28 cellular contexts compared by ENCODE assay signal in the genomic region with DNA sequence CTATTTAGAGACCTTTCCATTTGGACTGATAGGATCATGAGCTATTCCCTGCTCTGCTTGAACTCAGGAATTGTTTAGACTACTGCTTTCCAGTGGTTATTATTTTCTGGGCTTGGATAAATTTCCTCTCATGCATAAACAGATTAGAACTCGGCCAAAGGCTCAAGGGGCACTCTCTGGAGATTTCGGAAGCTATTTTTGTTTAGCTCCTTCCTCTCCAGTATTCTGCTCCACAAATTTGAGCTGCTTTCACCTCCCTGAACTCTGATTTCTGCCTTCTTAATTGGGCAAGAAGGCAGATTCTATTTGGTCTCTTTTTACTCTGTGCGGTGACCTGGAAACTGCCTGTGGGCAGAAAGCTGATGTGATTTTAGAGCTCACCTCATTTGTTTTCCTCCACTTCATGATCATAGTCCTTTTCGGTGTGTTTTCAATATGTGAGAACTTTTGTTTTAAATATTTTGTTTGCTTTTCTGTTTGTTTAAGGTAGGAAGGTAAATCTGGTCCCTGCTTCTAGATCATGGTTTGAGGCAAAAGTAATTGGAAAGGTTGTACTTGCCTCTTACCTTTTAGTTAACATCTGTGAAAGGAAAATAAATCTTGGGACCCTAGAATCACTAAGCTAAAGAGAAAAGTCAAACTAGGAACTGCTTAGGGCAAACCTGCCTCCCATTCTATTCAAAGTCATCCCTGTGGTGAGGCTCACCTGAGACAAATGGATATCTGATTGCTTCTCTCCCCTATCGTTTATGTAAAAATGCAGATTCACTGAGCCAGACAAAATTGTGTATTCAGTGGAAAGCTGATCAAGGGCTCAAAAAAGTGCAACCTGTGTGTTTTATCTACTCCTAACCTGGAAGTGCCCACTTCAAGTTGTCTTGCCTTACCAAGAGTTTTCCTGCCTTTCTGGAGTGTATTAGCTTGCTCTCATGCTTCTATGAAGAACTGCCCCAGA.
"Had no signal": no experiment of that assay in that cellular context is flagged by ENCODE, and none has a peak within 500 bp of the region (broad histone marks: within the 10 kb centered on the region; RNA-seq: fewer than 3 reads in every experiment).

No MANE protein-coding gene starts in this region.

- H3K4me3 ChIP-seq: adrenal gland, ascending aorta, pancreas, thoracic aorta, upper lobe of left lung had no signal

- H3K4me1 Mint-ChIP-seq: natural killer cell, T-cell had no signal

- H3K27me3 Mint-ChIP-seq: activated naive CD8-positive, alpha-beta T cell; activated T-cell treated with anti-CD3 and anti-CD28 coated beads, Interleukin-2, amount 50 U/mL, for 24 hours; T-cell had no signal

- H3K36me3 ChIP-seq: adrenal gland, ascending aorta, brain microvascular endothelial cell, pancreas, thoracic aorta, upper lobe of left lung, WERI-Rb-1 had no signal

- H3K9me3 ChIP-seq: adrenal gland, ascending aorta, pancreas, thoracic aorta, upper lobe of left lung had no signal

- H3K27me3 ChIP-seq: adrenal gland, ascending aorta, brain microvascular endothelial cell, foreskin keratinocyte, pancreas, upper lobe of left lung had no signal

- H3K4me3 Mint-ChIP-seq: activated naive CD8-positive, alpha-beta T cell; activated T-cell treated with anti-CD3 and anti-CD28 coated beads, Interleukin-2, amount 50 U/mL, for 24 hours; natural killer cell; T-cell; T-helper 2 cell treated with Interferon-gamma antibody and Interleukin-4, amounts not matched to agents 5 μg/mL and 100 μg/mL, for 36 hours had no signal

- H3K4me1 ChIP-seq: adrenal gland, ascending aorta, foreskin keratinocyte, pancreas, upper lobe of left lung had no signal

- H3K36me3 Mint-ChIP-seq: activated naive CD8-positive, alpha-beta T cell; T-cell had no signal

- DNase-seq: activated CD4-positive, alpha-beta T cell treated with anti-CD3 and anti-CD28 coated beads for 1 hour; activated CD8-positive, alpha-beta memory T cell treated with anti-CD3 and anti-CD28 coated beads for 24 hours; activated CD8-positive, alpha-beta memory T cell treated with anti-CD3 and anti-CD28 coated beads, Interleukin-2, amount 50 U/mL, for 4 hours; activated naive CD4-positive, alpha-beta T cell; activated T-cell treated with anti-CD3 and anti-CD28 coated beads, Interleukin-2, amount 50 U/mL, for 24 hours; adrenal gland; brain microvascular endothelial cell; caudate nucleus; dermis blood vessel endothelial cell; effector CD8-positive, alpha-beta T cell; foreskin keratinocyte; kidney glomerular epithelial cell; left ventricle myocardium superior; mammary epithelial cell; midbrain; natural killer cell; pancreas; stimulated activated CD4-positive, alpha-beta T cell treated with anti-CD3 and anti-CD28 coated beads, Interleukin-2, amount 100 ng/mL, for 48 hours; stimulated activated CD8-positive, alpha-beta memory T cell treated with anti-CD3 and anti-CD28 coated beads, Interleukin-4, amount 100 ng/mL, for 48 hours; stimulated activated naive CD4-positive, alpha-beta T cell; T-cell; upper lobe of left lung; WERI-Rb-1 had no signal

- H3K27ac ChIP-seq: adrenal gland, ascending aorta, brain microvascular endothelial cell, foreskin keratinocyte, pancreas, thoracic aorta, upper lobe of left lung, WERI-Rb-1 had no signal

- H3K27ac Mint-ChIP-seq: activated naive CD8-positive, alpha-beta T cell; activated T-cell treated with anti-CD3 and anti-CD28 coated beads, Interleukin-2, amount 50 U/mL, for 24 hours; activated T-helper 2 cell treated with anti-CD3 and anti-CD28 coated beads, Interferon-gamma antibody, Interleukin-2, Interleukin-4, amounts not matched to agents 10 μg/mL and 5 μg/mL and 100 μg/mL, durations not matched to agents 14 hours and 24 hours and 36 hours; natural killer cell; T-cell; T-helper 2 cell treated with Interferon-gamma antibody and Interleukin-4, amounts not matched to agents 5 μg/mL and 100 μg/mL, for 36 hours had no signal
